ENCODE assay signal across 30 cellular contexts in genomic region chr1:80402636-80403035, GRCh38.
"Had no signal": no experiment of that assay in that cellular context is flagged by ENCODE, and none has a peak within 500 bp of the region (broad histone marks: within the 10 kb centered on the region; RNA-seq: fewer than 3 reads in every experiment).

No MANE protein-coding gene starts in this region.

- H3K36me3 Mint-ChIP-seq: activated naive CD4-positive, alpha-beta T cell treated with anti-CD3 and anti-CD28 coated beads, Interleukin-2, amount 10 ng/mL, durations not matched to agents 7 days and 5 days; activated naive CD4-positive, alpha-beta T cell treated with anti-CD3 and anti-CD28 coated beads, Interleukin-2, amount 50 U/mL, for 72 hours; activated naive CD8-positive, alpha-beta T cell treated with anti-CD3 and anti-CD28 coated beads, Interleukin-2, amount 10 ng/mL, durations not matched to agents 7 days and 5 days had no signal

- H3K4me3 Mint-ChIP-seq: activated CD4-positive, alpha-beta memory T cell treated with anti-CD3 and anti-CD28 coated beads, Interleukin-2, amount 10 ng/mL, durations not matched to agents 7 days and 5 days; activated CD4-positive, alpha-beta T cell treated with anti-CD3 and anti-CD28 coated beads, Interleukin-2, amount 10 ng/mL, durations not matched to agents 7 days and 5 days; activated naive CD4-positive, alpha-beta T cell treated with anti-CD3 and anti-CD28 coated beads, Interleukin-2, amount 10 ng/mL, durations not matched to agents 7 days and 5 days; activated naive CD8-positive, alpha-beta T cell treated with anti-CD3 and anti-CD28 coated beads, Interleukin-2, amount 10 ng/mL, durations not matched to agents 7 days and 5 days; activated T-cell treated with anti-CD3 and anti-CD28 coated beads, Interleukin-2, amount 50 U/mL, for 24 hours; activated T-cell treated with anti-CD3 and anti-CD28 coated beads, Interleukin-2, amount 50 U/mL, for 72 hours; brain; central memory CD8-positive, alpha-beta T cell; dendritic cell treated with granulocyte-macrophage colony-stimulating factor and Interleukin-4, amounts not matched to agents 40 ng/mL and 50 ng/mL, for 4 days; endodermal cell; WTC11 had no signal

- DNase-seq: activated CD4-positive, alpha-beta memory T cell treated with anti-CD3 and anti-CD28 coated beads, Interleukin-2, amount 10 ng/mL, durations not matched to agents 7 days and 5 days; activated CD4-positive, alpha-beta T cell treated with anti-CD3 and anti-CD28 coated beads for 1 hour; activated CD4-positive, alpha-beta T cell treated with anti-CD3 and anti-CD28 coated beads for 4 hours; activated CD4-positive, alpha-beta T cell treated with anti-CD3 and anti-CD28 coated beads, Interleukin-2, amount 10 ng/mL, durations not matched to agents 7 days and 5 days; activated CD4-positive, alpha-beta T cell treated with anti-CD3 and anti-CD28 coated beads, Interleukin-2, amount 50 U/mL, for 4 hours; activated CD8-positive, alpha-beta memory T cell treated with anti-CD3 and anti-CD28 coated beads, Interleukin-2, amount 50 U/mL, for 48 hours; activated gamma-delta T cell; activated naive CD4-positive, alpha-beta T cell; activated naive CD4-positive, alpha-beta T cell treated with anti-CD3 and anti-CD28 coated beads, Interleukin-2, amount 10 ng/mL, durations not matched to agents 7 days and 5 days; activated naive CD8-positive, alpha-beta T cell treated with anti-CD3 and anti-CD28 coated beads, Interleukin-2, amount 10 ng/mL, durations not matched to agents 7 days and 5 days; activated T-cell treated with anti-CD3 and anti-CD28 coated beads for 4 hours; activated T-cell treated with anti-CD3 and anti-CD28 coated beads, Interleukin-2, amount 50 U/mL, for 24 hours; activated T-cell treated with anti-CD3 and anti-CD28 coated beads, Interleukin-2, amount 50 U/mL, for 72 hours; dorsolateral prefrontal cortex; effector memory CD4-positive, alpha-beta T cell; endodermal cell; foreskin fibroblast; head of caudate nucleus; T-helper 2 cell had no signal

- ATAC-seq: activated naive CD4-positive, alpha-beta T cell treated with anti-CD3 and anti-CD28 coated beads, Interleukin-2, amount 50 U/mL, for 72 hours; activated T-cell treated with anti-CD3 and anti-CD28 coated beads, Interleukin-2, amount 50 U/mL, for 72 hours; esophagus mucosa; WTC11 had no signal

- H3K27me3 ChIP-seq: ascending aorta, breast epithelium, cardiac muscle cell, dorsolateral prefrontal cortex had no signal

- H3K36me3 ChIP-seq: ascending aorta, breast epithelium, cardiac muscle cell had no signal

- H3K9me3 ChIP-seq: ascending aorta, breast epithelium had no signal

- H3K4me1 ChIP-seq: ascending aorta, breast epithelium had no signal

- H3K4me3 ChIP-seq: ascending aorta, breast epithelium, cardiac muscle cell, coronary artery, dorsolateral prefrontal cortex had no signal

- H3K27me3 Mint-ChIP-seq: activated CD4-positive, alpha-beta memory T cell treated with anti-CD3 and anti-CD28 coated beads, Interleukin-2, amount 10 ng/mL, durations not matched to agents 7 days and 5 days; activated CD4-positive, alpha-beta T cell treated with anti-CD3 and anti-CD28 coated beads, Interleukin-2, amount 10 ng/mL, durations not matched to agents 7 days and 5 days; activated naive CD4-positive, alpha-beta T cell treated with anti-CD3 and anti-CD28 coated beads, Interleukin-2, amount 10 ng/mL, durations not matched to agents 7 days and 5 days; activated naive CD8-positive, alpha-beta T cell treated with anti-CD3 and anti-CD28 coated beads, Interleukin-2, amount 10 ng/mL, durations not matched to agents 7 days and 5 days; activated T-cell treated with anti-CD3 and anti-CD28 coated beads, Interleukin-2, amount 50 U/mL, for 24 hours; central memory CD8-positive, alpha-beta T cell; dendritic cell treated with granulocyte-macrophage colony-stimulating factor and Interleukin-4, amounts not matched to agents 40 ng/mL and 50 ng/mL, for 4 days had no signal

- H3K27ac Mint-ChIP-seq: activated CD4-positive, alpha-beta memory T cell treated with anti-CD3 and anti-CD28 coated beads, Interleukin-2, amount 10 ng/mL, durations not matched to agents 7 days and 5 days; activated CD4-positive, alpha-beta T cell treated with anti-CD3 and anti-CD28 coated beads, Interleukin-2, amount 10 ng/mL, durations not matched to agents 7 days and 5 days; activated naive CD4-positive, alpha-beta T cell treated with anti-CD3 and anti-CD28 coated beads, Interleukin-2, amount 10 ng/mL, durations not matched to agents 7 days and 5 days; activated naive CD4-positive, alpha-beta T cell treated with anti-CD3 and anti-CD28 coated beads, Interleukin-2, amount 50 U/mL, for 72 hours; activated naive CD8-positive, alpha-beta T cell treated with anti-CD3 and anti-CD28 coated beads, Interleukin-2, amount 10 ng/mL, durations not matched to agents 7 days and 5 days; activated T-cell treated with anti-CD3 and anti-CD28 coated beads, Interleukin-2, amount 50 U/mL, for 24 hours; activated T-cell treated with anti-CD3 and anti-CD28 coated beads, Interleukin-2, amount 50 U/mL, for 72 hours; brain; dendritic cell treated with granulocyte-macrophage colony-stimulating factor and Interleukin-4, amounts not matched to agents 40 ng/mL and 50 ng/mL, for 4 days; endodermal cell; WTC11 had no signal

- H3K4me1 Mint-ChIP-seq: activated CD4-positive, alpha-beta memory T cell treated with anti-CD3 and anti-CD28 coated beads, Interleukin-2, amount 10 ng/mL, durations not matched to agents 7 days and 5 days; activated CD4-positive, alpha-beta T cell treated with anti-CD3 and anti-CD28 coated beads, Interleukin-2, amount 10 ng/mL, durations not matched to agents 7 days and 5 days; activated naive CD4-positive, alpha-beta T cell treated with anti-CD3 and anti-CD28 coated beads, Interleukin-2, amount 10 ng/mL, durations not matched to agents 7 days and 5 days; activated naive CD8-positive, alpha-beta T cell treated with anti-CD3 and anti-CD28 coated beads, Interleukin-2, amount 10 ng/mL, durations not matched to agents 7 days and 5 days; brain; central memory CD8-positive, alpha-beta T cell; endodermal cell; WTC11 had no signal

- H3K27ac ChIP-seq: ascending aorta, breast epithelium, cardiac muscle cell, coronary artery, dorsolateral prefrontal cortex, VCaP had no signal
